8 cellular contexts compared by ENCODE assay signal in genomic region chr11:63871962-63872832, GRCh38. TPM values are rescaled to one million over a fixed set of nuclear protein-coding genes. Genes with fewer than 3 reads are reported as not detected.
DNase-seq lines count a peak whose midpoint lies in the region; ATAC-seq and TF ChIP-seq lines count a peak whose summit lies in the region.

No MANE protein-coding gene starts in this region.

- ATAC-seq in GM19023 (IDR thresholded peaks at IDR 0.05; ENCODE audit: unreplicated experiment) = peak; percentile 72
- peak; percentile 82 for ATAC-seq in HG03097 (IDR thresholded peaks at IDR 0.05; ENCODE audit: low FRiP score, unreplicated experiment)

- peaks cover 12% of the 10 kb centered on the region for H3K36me3 Mint-ChIP-seq in activated T-helper 1 cell treated with anti-CD3 and anti-CD28 coated beads, Interleukin-12 subunit alpha, Interleukin-12 subunit beta, Interleukin-2, Interleukin-4 antibody, amounts not matched to agents 30 ng/mL and 10 ng/mL and 1 ng/mL, durations not matched to agents 14 hours and 24 hours and 36 hours (ENCODE audit: low read depth)
- peaks cover 25% of the 10 kb centered on the region for H3K36me3 Mint-ChIP-seq in nephron progenitor cell (ENCODE audit: low read depth)

- DNase-seq in COR-L47 (lab: John Stamatoyannopoulos, UW) = peak; percentile 41
- peak; percentile 31 for DNase-seq in NCI-H446 treated with DMSO at 0.1 percent for 48 hours (lab: John Stamatoyannopoulos, UW)
- peak; percentile 34 for DNase-seq in activated T-helper 1 cell treated with anti-CD3 and anti-CD28 coated beads, Interleukin-12 subunit alpha, Interleukin-12 subunit beta, Interleukin-2, Interleukin-4 antibody, amounts not matched to agents 30 ng/mL and 10 ng/mL and 1 ng/mL, durations not matched to agents 14 hours and 24 hours and 36 hours (ENCODE audit: low spot score)
- peak; percentile 67 for DNase-seq in fibroblast of the conjunctiva (ENCODE audit: low read depth)
- DNase-seq in nephron progenitor cell = peak; percentile 67
- DNase-seq in effector CD4-positive, alpha-beta T cell = no peak

- peak overlapping the region; percentile 18 for H3K27ac Mint-ChIP-seq in activated T-helper 1 cell treated with anti-CD3 and anti-CD28 coated beads, Interleukin-12 subunit alpha, Interleukin-12 subunit beta, Interleukin-2, Interleukin-4 antibody, amounts not matched to agents 30 ng/mL and 10 ng/mL and 1 ng/mL, durations not matched to agents 14 hours and 24 hours and 36 hours
- H3K27ac Mint-ChIP-seq in nephron progenitor cell = peak overlapping the region; percentile 98

- H3K4me3 Mint-ChIP-seq in activated T-helper 1 cell treated with anti-CD3 and anti-CD28 coated beads, Interleukin-12 subunit alpha, Interleukin-12 subunit beta, Interleukin-2, Interleukin-4 antibody, amounts not matched to agents 30 ng/mL and 10 ng/mL and 1 ng/mL, durations not matched to agents 14 hours and 24 hours and 36 hours = peak overlapping the region; percentile 33
- peak overlapping the region; percentile 68 for H3K4me3 Mint-ChIP-seq in nephron progenitor cell

- H3K27me3 Mint-ChIP-seq in activated T-helper 1 cell treated with anti-CD3 and anti-CD28 coated beads, Interleukin-12 subunit alpha, Interleukin-12 subunit beta, Interleukin-2, Interleukin-4 antibody, amounts not matched to agents 30 ng/mL and 10 ng/mL and 1 ng/mL, durations not matched to agents 14 hours and 24 hours and 36 hours (ENCODE audit: insufficient read depth) = no peaks in the 10 kb centered on the region
- no peaks in the 10 kb centered on the region for H3K27me3 Mint-ChIP-seq in nephron progenitor cell (ENCODE audit: low read depth, poor library complexity)

- H3K9me3 Mint-ChIP-seq in activated T-helper 1 cell treated with anti-CD3 and anti-CD28 coated beads, Interleukin-12 subunit alpha, Interleukin-12 subunit beta, Interleukin-2, Interleukin-4 antibody, amounts not matched to agents 30 ng/mL and 10 ng/mL and 1 ng/mL, durations not matched to agents 14 hours and 24 hours and 36 hours = no peaks in the 10 kb centered on the region
- H3K9me3 Mint-ChIP-seq in nephron progenitor cell = no peaks in the 10 kb centered on the region

- intact Hi-C loops in activated T-helper 1 cell treated with anti-CD3 and anti-CD28 coated beads, Interleukin-12 subunit alpha, Interleukin-12 subunit beta, Interleukin-2, Interleukin-4 antibody, amounts not matched to agents 30 ng/mL and 10 ng/mL and 1 ng/mL, durations not matched to agents 14 hours and 24 hours and 36 hours (cut with micrococcal nuclease) = loop anchor here (1.0 kb wide), 1 partner anchor 34 kb away; no protein-coding TSS in a partner anchor

- peaks cover 60% of the 10 kb centered on the region for H3K4me1 Mint-ChIP-seq in activated T-helper 1 cell treated with anti-CD3 and anti-CD28 coated beads, Interleukin-12 subunit alpha, Interleukin-12 subunit beta, Interleukin-2, Interleukin-4 antibody, amounts not matched to agents 30 ng/mL and 10 ng/mL and 1 ng/mL, durations not matched to agents 14 hours and 24 hours and 36 hours (ENCODE audit: low read depth)
- peaks cover 79% of the 10 kb centered on the region for H3K4me1 Mint-ChIP-seq in nephron progenitor cell

- TF ChIP-seq CTCF in nephron progenitor cell (IDR thresholded peaks at IDR 0.05) = no peak

RNA-seq across cellular contexts. Expression of gene MARK2, which starts 33.3 kb away (rescaled TPM):
- 44.7 and 46.0 TPM in 2 replicates for total RNA-seq in activated T-helper 1 cell treated with anti-CD3 and anti-CD28 coated beads, Interleukin-12 subunit alpha, Interleukin-12 subunit beta, Interleukin-2, Interleukin-4 antibody, amounts not matched to agents 30 ng/mL and 10 ng/mL and 1 ng/mL, durations not matched to agents 14 hours and 24 hours and 36 hours

RNA-seq across cellular contexts. Expression of gene RCOR2, which starts 44.8 kb away (rescaled TPM):
- total RNA-seq in activated T-helper 1 cell treated with anti-CD3 and anti-CD28 coated beads, Interleukin-12 subunit alpha, Interleukin-12 subunit beta, Interleukin-2, Interleukin-4 antibody, amounts not matched to agents 30 ng/mL and 10 ng/mL and 1 ng/mL, durations not matched to agents 14 hours and 24 hours and 36 hours = 0.21 and 0.34 TPM in 2 replicates

RNA-seq across cellular contexts. Expression of gene SPINDOC, which starts 58.9 kb away (rescaled TPM):
- 60.0 and 64.3 TPM in 2 replicates for total RNA-seq in activated T-helper 1 cell treated with anti-CD3 and anti-CD28 coated beads, Interleukin-12 subunit alpha, Interleukin-12 subunit beta, Interleukin-2, Interleukin-4 antibody, amounts not matched to agents 30 ng/mL and 10 ng/mL and 1 ng/mL, durations not matched to agents 14 hours and 24 hours and 36 hours
